8 cellular contexts compared by ENCODE assay signal in genomic region chr12:120583478-120584030, GRCh38. TPM values are rescaled to one million over a fixed set of nuclear protein-coding genes. Genes with fewer than 3 reads are reported as not detected.
A peak's percentile ranks its signal among the peaks of the same experiment; 100 is the strongest.
DNase-seq lines count a peak whose midpoint lies in the region; ATAC-seq and TF ChIP-seq lines count a peak whose summit lies in the region.

No MANE protein-coding gene starts in this region.

- CTCF ChIA-PET in Calu3 (lab: Charles Lee): interaction anchor here (0.7 to 3.6 kb wide), 2 partner anchors 65 to 103 kb away, joined by 3 to 52 read pairs; partner anchors contain the start of gene MLEC

- intact Hi-C loops in Calu3 (cut with micrococcal nuclease; ENCODE audit: unreplicated experiment): loop anchor here (1.0 to 10.0 kb wide), 6 partner anchors 66 to 527 kb away; partner anchors contain the start of gene HNF1A

- H3K4me1 ChIP-seq in Peyer's patch: peaks cover 0 to 27% (median 10%) of the 10 kb centered on the region in 4 donors

- H3K27ac ChIP-seq in Peyer's patch: no peak overlapping the region

- no peak for ATAC-seq in HG02884 (IDR thresholded peaks at IDR 0.05; ENCODE audit: unreplicated experiment)

- peaks cover 0 to 13% (median 0%) of the 10 kb centered on the region in 3 donors for H3K36me3 ChIP-seq in Peyer's patch

- no peak for TF ChIP-seq POLR2A in Peyer's patch (IDR thresholded peaks at IDR 0.05)

- peaks cover 14% of the 10 kb centered on the region for H3K27me3 Mint-ChIP-seq in Calu3 (ENCODE audit: unreplicated experiment)
- peaks cover 49% of the 10 kb centered on the region for H3K27me3 Mint-ChIP-seq in neural crest cell (ENCODE audit: low read depth)
- H3K27me3 Mint-ChIP-seq in stimulated activated naive CD8-positive, alpha-beta T cell treated with anti-CD3 and anti-CD28 coated beads, Interleukin-15, Interleukin-2, amounts not matched to agents 100 ng/mL and 50 ng/mL, for 24 hours: peaks cover 14% of the 10 kb centered on the region

- BruUV-seq in Calu3 (replicated peaks; lab: Mats Ljungman, UMichigan): no TSS peak

- H3K4me3 Mint-ChIP-seq in Calu3 (ENCODE audit: low read depth, unreplicated experiment): peak overlapping the region; percentile 71
- H3K4me3 Mint-ChIP-seq in neural crest cell: peak overlapping the region; percentile 75
- H3K4me3 Mint-ChIP-seq in stimulated activated naive CD8-positive, alpha-beta T cell treated with anti-CD3 and anti-CD28 coated beads, Interleukin-15, Interleukin-2, amounts not matched to agents 100 ng/mL and 50 ng/mL, for 24 hours: peak overlapping the region; percentile 69

- H3K9me3 ChIP-seq in Peyer's patch: no peaks in the 10 kb centered on the region

- in situ Hi-C loops in KBM-7 (cut with MboI; ENCODE audit: low pct_unique_long_range_greater_than_20kb, low sequenced_read_pairs): no loop called here

- H3K27ac Mint-ChIP-seq in Calu3 (ENCODE audit: unreplicated experiment) (peak overlapping the region; percentile 31), neural crest cell (ENCODE audit: unreplicated experiment) (no peak overlapping the region)
- peak overlapping the region; percentile 63 for H3K27ac Mint-ChIP-seq in stimulated activated naive CD8-positive, alpha-beta T cell treated with anti-CD3 and anti-CD28 coated beads, Interleukin-15, Interleukin-2, amounts not matched to agents 100 ng/mL and 50 ng/mL, for 24 hours

- no peaks in the 10 kb centered on the region for H3K27me3 ChIP-seq in Peyer's patch

- H3K36me3 Mint-ChIP-seq in Calu3 (ENCODE audit: insufficient read depth, unreplicated experiment) (peaks cover 42% of the 10 kb centered on the region), neural crest cell (ENCODE audit: low read depth) (no peaks in the 10 kb centered on the region)
- peaks cover 15% of the 10 kb centered on the region for H3K36me3 Mint-ChIP-seq in stimulated activated naive CD8-positive, alpha-beta T cell treated with anti-CD3 and anti-CD28 coated beads, Interleukin-15, Interleukin-2, amounts not matched to agents 100 ng/mL and 50 ng/mL, for 24 hours (ENCODE audit: low read depth)

- H3K9me3 Mint-ChIP-seq in Calu3 (ENCODE audit: low read depth, unreplicated experiment) (no peaks in the 10 kb centered on the region), neural crest cell (no peaks in the 10 kb centered on the region)
- no peaks in the 10 kb centered on the region for H3K9me3 Mint-ChIP-seq in stimulated activated naive CD8-positive, alpha-beta T cell treated with anti-CD3 and anti-CD28 coated beads, Interleukin-15, Interleukin-2, amounts not matched to agents 100 ng/mL and 50 ng/mL, for 24 hours

- no peak overlapping the region for H3K4me3 ChIP-seq in Peyer's patch

- DNase-seq in Calu3: peak; percentile 88
- DNase-seq in KBM-7: peak; percentile 89
- DNase-seq in Peyer's patch: peak; percentile 74 to 89 (median 80)
- DNase-seq in activated T-helper 1 cell treated with Interleukin-2 at 50 U/mL for 16 hours (ENCODE audit: low read depth): peak; percentile 66
- peak; percentile 73 for DNase-seq in fibroblast of peridontal ligament (ENCODE audit: extremely low read depth)
- peak; percentile 80 for DNase-seq in neural crest cell (ENCODE audit: low read depth, low spot score)

- H3K4me1 Mint-ChIP-seq in Calu3 (ENCODE audit: low read depth, unreplicated experiment): peaks cover 17% of the 10 kb centered on the region
- peaks cover 36% of the 10 kb centered on the region for H3K4me1 Mint-ChIP-seq in neural crest cell
- H3K4me1 Mint-ChIP-seq in stimulated activated naive CD8-positive, alpha-beta T cell treated with anti-CD3 and anti-CD28 coated beads, Interleukin-15, Interleukin-2, amounts not matched to agents 100 ng/mL and 50 ng/mL, for 24 hours (ENCODE audit: low read depth): peaks cover 44% of the 10 kb centered on the region

- TF ChIP-seq CTCF in Calu3 (IDR thresholded peaks at IDR 0.05; ENCODE audit: unreplicated experiment): peak; percentile 99
- peak; percentile 76 to 90 (median 84) for TF ChIP-seq CTCF in Peyer's patch (IDR thresholded peaks at IDR 0.05)
- peak; percentile 93 for TF ChIP-seq CTCF in neural crest cell (conservative IDR thresholded peaks at IDR 0.05)

RNA-seq across cellular contexts. Expression of gene POP5, which starts 2.4 kb away (rescaled TPM):
- total RNA-seq in Calu3 (2022): 81.0 and 84.4 TPM in 2 replicates
- 10 to 100 TPM; 22.5 to 75.9 (median 48.8) TPM for total RNA-seq in Peyer's patch
- total RNA-seq in neural crest cell: 49.7 and 55.8 TPM in 2 replicates

RNA-seq across cellular contexts. Expression of gene RNF10, which starts 49.4 kb away (rescaled TPM):
- total RNA-seq in Calu3 (2022) (172 and 206 TPM in 2 replicates), Peyer's patch (100 to 1,000 TPM; 220 to 375 (median 305) TPM), neural crest cell (134 and 149 TPM in 2 replicates)

RNA-seq across cellular contexts. Expression of gene COQ5, which starts 54.6 kb away (rescaled TPM):
- 33.8 and 36.8 TPM in 2 replicates for total RNA-seq in Calu3 (2022)
- total RNA-seq in Peyer's patch: 10 to 100 TPM; 22.6 to 40.4 (median 28.6) TPM
- total RNA-seq in neural crest cell: 38.5 and 39.0 TPM in 2 replicates

RNA-seq across cellular contexts. Expression of gene CABP1, which starts 56.9 kb away (rescaled TPM):
- total RNA-seq in Calu3 (2022) (0.14 and 0.98 TPM in 2 replicates), Peyer's patch (1 to 10 TPM in 1 of 4 donors, under 1 TPM in 2, not detected in 1; 0.54 to 3.3 (median 0.95) TPM), neural crest cell (1.1 and 1.2 TPM in 2 replicates)
